In genomic region chr4:98928131-98928504, GRCh38 we compare ENCODE assay signal across 8 cellular contexts. TPM values are rescaled to one million over a fixed set of nuclear protein-coding genes. Genes with fewer than 3 reads are reported as not detected.
DNase-seq lines count a peak whose midpoint lies in the region; ATAC-seq and TF ChIP-seq lines count a peak whose summit lies in the region.

No MANE protein-coding gene starts in this region.

- DNase-seq in CD8-positive, alpha-beta T cell = peak; percentile 20 to 68 (median 54)
- DNase-seq in activated T-cell treated with anti-CD3 and anti-CD28 coated beads for 48 hours (ENCODE audit: low read depth) = peak; percentile 74
- DNase-seq in stimulated activated CD8-positive, alpha-beta memory T cell treated with anti-CD3 and anti-CD28 coated beads, Interleukin-7, amount 100 ng/mL, for 48 hours (ENCODE audit: extremely low read depth in 1 of 2, low read depth in 1 of 2) = peak; percentile 45 to 72

- H3K36me3 ChIP-seq in CD8-positive, alpha-beta T cell (ENCODE audit: insufficient read depth, low read length) = peaks cover 5% of the 10 kb centered on the region
- peaks cover 27% of the 10 kb centered on the region for H3K36me3 ChIP-seq in OCI-LY3 (replicated peaks; ENCODE audit: low read depth, low read length)
- H3K36me3 ChIP-seq in muscle layer of duodenum (ENCODE audit: control insufficient read depth in 1 of 2, insufficient read depth in 2 of 2, low read length in 2 of 2) = peaks cover 0 to 21% of the 10 kb centered on the region in 2 donors

- intact Hi-C loops in CD8-positive, alpha-beta T cell (cut with DNase I, micrococcal nuclease) = loop anchor here (1.0 to 10.0 kb wide), 11 partner anchors 36 to 1023 kb away; partner anchors contain the start of genes ADH5 (in 1 of the 2), DAPP1 (in 1 of the 2), H2AZ1 (in 1 of the 2) and LAMTOR3 (in 1 of the 2)

- H2AFZ ChIP-seq in OCI-LY3 (ENCODE audit: low read depth, low read length) = peak overlapping the region; percentile 78; the same call in 1 of the 2 replicates

- H3K4me2 ChIP-seq in OCI-LY3 (ENCODE audit: low read length) = peak overlapping the region; percentile 75

- peak overlapping the region; percentile 97 for H3K27ac Mint-ChIP-seq in CD8-positive, alpha-beta T cell

- POLR2A ChIA-PET in CD8-positive, alpha-beta T cell (lab: Charles Lee) = interaction anchor here (0.6 to 3.4 kb wide), 15 partner anchors 10 to 667 kb away, joined by 3 to 31 read pairs (median 4); partner anchors contain the start of genes ADH5, METAP1 and RAP1GDS1

- H3K27ac ChIP-seq in CD8-positive, alpha-beta T cell (ENCODE audit: low read depth, low read length) = peak overlapping the region; percentile 89
- H3K27ac ChIP-seq in OCI-LY3 (ENCODE audit: low read length) (peak overlapping the region; percentile 88), muscle layer of duodenum (ENCODE audit: low read length) (peak overlapping the region; percentile 100)

- H3K36me3 Mint-ChIP-seq in CD8-positive, alpha-beta T cell = peaks cover 37% of the 10 kb centered on the region

- H3K79me2 ChIP-seq in OCI-LY3 (ENCODE audit: low read length) = peaks cover 66% of the 10 kb centered on the region

- peak overlapping the region; percentile 92 for H3K9ac ChIP-seq in OCI-LY3 (ENCODE audit: low read length)

- CTCF ChIA-PET in CD8-positive, alpha-beta T cell (lab: Charles Lee) = interaction anchor here (0.7 to 3.7 kb wide), 7 partner anchors 11 to 785 kb away, joined by 3 to 23 read pairs (median 5); partner anchors contain the start of genes METAP1 and STPG2

- peak; percentile 24 for ATAC-seq in CD8-positive, alpha-beta T cell
- ATAC-seq in GM19372 (IDR thresholded peaks at IDR 0.05; ENCODE audit: low read depth, unreplicated experiment) = peak; percentile 32
- peak; percentile 33 for ATAC-seq in HG03521 (IDR thresholded peaks at IDR 0.05; ENCODE audit: unreplicated experiment)
- peak; percentile 56 for ATAC-seq in esophagus mucosa

- H3K9me3 ChIP-seq in CD8-positive, alpha-beta T cell (ENCODE audit: low read length) = no peaks in the 10 kb centered on the region
- no peaks in the 10 kb centered on the region for H3K9me3 ChIP-seq in OCI-LY3 (ENCODE audit: insufficient read depth, low read length)
- H3K9me3 ChIP-seq in muscle layer of duodenum (ENCODE audit: control insufficient read depth in 1 of 2, low read length in 2 of 2) = no peaks in the 10 kb centered on the region

- H4K20me1 ChIP-seq in OCI-LY3 (ENCODE audit: insufficient read depth, low read length) = peaks cover 44% of the 10 kb centered on the region

- H3K4me1 Mint-ChIP-seq in CD8-positive, alpha-beta T cell (ENCODE audit: low read depth) = peaks cover 52% of the 10 kb centered on the region

- H3K9me3 Mint-ChIP-seq in CD8-positive, alpha-beta T cell = no peaks in the 10 kb centered on the region

- peaks cover 15% of the 10 kb centered on the region for H3K4me1 ChIP-seq in CD8-positive, alpha-beta T cell (ENCODE audit: insufficient read depth, low read length)
- H3K4me1 ChIP-seq in OCI-LY3 (ENCODE audit: low read length) (peaks cover 39% of the 10 kb centered on the region), muscle layer of duodenum (ENCODE audit: control insufficient read depth in 1 of 2, insufficient read depth in 2 of 2, low read length in 2 of 2) (peaks cover 0 to 13% of the 10 kb centered on the region in 2 donors)

- TF ChIP-seq CTCF in CD8-positive, alpha-beta T cell (IDR thresholded peaks at IDR 0.05) = no peak
- TF ChIP-seq CTCF in OCI-LY3 (IDR thresholded peaks at IDR 0.05; ENCODE audit: low read depth, low read length) = no peak

- no peaks in the 10 kb centered on the region for H3K27me3 Mint-ChIP-seq in CD8-positive, alpha-beta T cell (ENCODE audit: low read depth)

- H3K27me3 ChIP-seq in CD8-positive, alpha-beta T cell (ENCODE audit: insufficient read depth, low read length) = no peaks in the 10 kb centered on the region
- H3K27me3 ChIP-seq in OCI-LY3 (ENCODE audit: low read depth, low read length) (no peaks in the 10 kb centered on the region), muscle layer of duodenum (ENCODE audit: low read depth, low read length) (no peaks in the 10 kb centered on the region)

- H3K4me3 Mint-ChIP-seq in CD8-positive, alpha-beta T cell = peak overlapping the region; percentile 99

- peak overlapping the region; percentile 100 for H3K4me3 ChIP-seq in CD8-positive, alpha-beta T cell (ENCODE audit: low read depth, low read length)
- H3K4me3 ChIP-seq in OCI-LY3 (ENCODE audit: low read length) (peak overlapping the region; percentile 96), muscle layer of duodenum (ENCODE audit: low read depth in 1 of 2, low read length in 2 of 2) (peak overlapping the region; percentile 99)

RNA-seq across cellular contexts. Expression of gene EIF4E, which starts 0.8 kb away (rescaled TPM):
- total RNA-seq in CD8-positive, alpha-beta T cell = 10 to 100 TPM; 66.7 to 68.5 TPM
- total RNA-seq in esophagus mucosa = 79.7 TPM

Comparison
In these comparisons a context has a peak if more than half of its experiments do, and no peak if none do; other contexts are left out.
1. Peak in every context shown above with its lines: DNase-seq, ATAC-seq, H3K4me3 ChIP-seq and H3K27ac ChIP-seq.